ENCODE assay signal across 9 cellular contexts in genomic region chr1:59696421-59697115, GRCh38.
DNase-seq lines count a peak whose midpoint lies in the region; ATAC-seq and TF ChIP-seq lines count a peak whose summit lies in the region.
"Had no signal": no experiment of that assay in that cellular context is flagged by ENCODE, and none has a peak within 500 bp of the region (broad histone marks: within the 10 kb centered on the region; RNA-seq: fewer than 3 reads in every experiment).

No MANE protein-coding gene starts in this region.

- no peaks in the 10 kb centered on the region for H3K27me3 ChIP-seq in gastrocnemius medialis

- CTCF ChIA-PET in activated B cell treated with CpG ODN at 0.5 μM for 24 hours (lab: Charles Lee) (interaction anchor here (3.3 to 6.0 kb wide), 3 partner anchors 914 to 955 kb away, joined by 12 to 97 read pairs (median 36); partner anchors contain the start of gene JUN), HEK293T (lab: Yijun Ruan, JAX) (no interaction called here)

- H3K9me3 ChIP-seq in gastrocnemius medialis = no peaks in the 10 kb centered on the region

- no peaks in the 10 kb centered on the region for H3K27me3 Mint-ChIP-seq in T-helper 2 cell treated with Interferon-gamma antibody and Interleukin-4, amounts not matched to agents 5 μg/mL and 100 μg/mL, for 36 hours (ENCODE audit: low read depth)
- no peaks in the 10 kb centered on the region for H3K27me3 Mint-ChIP-seq in activated B cell treated with CpG ODN at 0.5 μM for 24 hours

- H3K4me1 ChIP-seq in gastrocnemius medialis = peaks cover 42 to 49% of the 10 kb centered on the region in 2 donors

- TF ChIP-seq POLR2A in gastrocnemius medialis (IDR thresholded peaks at IDR 0.05) = no peak

- peak overlapping the region in 1 of 4 donors; percentile 26 for H3K4me3 ChIP-seq in gastrocnemius medialis

- peaks cover 28% of the 10 kb centered on the region for H3K4me1 Mint-ChIP-seq in T-helper 2 cell treated with Interferon-gamma antibody and Interleukin-4, amounts not matched to agents 5 μg/mL and 100 μg/mL, for 36 hours (ENCODE audit: low read depth)
- peaks cover 44% of the 10 kb centered on the region for H3K4me1 Mint-ChIP-seq in activated B cell treated with CpG ODN at 0.5 μM for 24 hours

- H3K9me3 Mint-ChIP-seq in T-helper 2 cell treated with Interferon-gamma antibody and Interleukin-4, amounts not matched to agents 5 μg/mL and 100 μg/mL, for 36 hours = peaks cover 3% of the 10 kb centered on the region
- H3K9me3 Mint-ChIP-seq in activated B cell treated with CpG ODN at 0.5 μM for 24 hours = no peaks in the 10 kb centered on the region

- peaks cover 6% of the 10 kb centered on the region for H3K36me3 Mint-ChIP-seq in T-helper 2 cell treated with Interferon-gamma antibody and Interleukin-4, amounts not matched to agents 5 μg/mL and 100 μg/mL, for 36 hours (ENCODE audit: low read depth)
- H3K36me3 Mint-ChIP-seq in activated B cell treated with CpG ODN at 0.5 μM for 24 hours (ENCODE audit: low read depth) = no peaks in the 10 kb centered on the region

- no peak for DNase-seq in T-helper 2 cell treated with Interferon-gamma antibody and Interleukin-4, amounts not matched to agents 5 μg/mL and 100 μg/mL, for 36 hours (ENCODE audit: low spot score)
- DNase-seq in T-helper 2 cell = no peak
- DNase-seq in activated B cell treated with CpG ODN at 0.5 μM for 24 hours = no peak
- DNase-seq in gastrocnemius medialis = no peak
- no peak for DNase-seq in dedifferentiated amniotic fluid mesenchymal stem cell (ENCODE audit: extremely low spot score)
- DNase-seq in HEK293T (ENCODE audit: extremely low spot score) = no peak
- no peak for DNase-seq in SHP77 (lab: John Stamatoyannopoulos, UW)
- DNase-seq: 8988T had no signal

- POLR2A ChIA-PET in activated B cell treated with CpG ODN at 0.5 μM for 24 hours (lab: Charles Lee) (interaction anchor here (0.7 to 2.4 kb wide), 8 partner anchors 404 to 923 kb away, joined by 3 to 15 read pairs (median 4); partner anchors contain the start of gene JUN), HEK293T (lab: Yijun Ruan, JAX) (no interaction called here)

- in situ Hi-C loops in gastrocnemius medialis (cut with MboI; ENCODE audit: low sequenced_read_pairs in 4 of 4) = loop anchor here (10.0 to 25.0 kb wide), 5 partner anchors 184 to 912 kb away; partner anchors contain the start of genes FGGY (in 2 of the 4) and JUN (in 2 of the 4)

- H3K4me3 Mint-ChIP-seq in T-helper 2 cell treated with Interferon-gamma antibody and Interleukin-4, amounts not matched to agents 5 μg/mL and 100 μg/mL, for 36 hours = peak overlapping the region; percentile 74
- peak overlapping the region; percentile 68 for H3K4me3 Mint-ChIP-seq in activated B cell treated with CpG ODN at 0.5 μM for 24 hours

- TF ChIP-seq CTCF in activated B cell treated with CpG ODN at 0.5 μM for 24 hours (IDR thresholded peaks at IDR 0.05) (no peak), gastrocnemius medialis (IDR thresholded peaks at IDR 0.05 in 4 of 5, conservative IDR thresholded peaks at IDR 0.05 in 1 of 5) (no peak)

- H3K27ac ChIP-seq in gastrocnemius medialis = peak overlapping the region; percentile 71 to 77 (median 74)

- intact Hi-C loops in activated B cell treated with CpG ODN at 0.5 μM for 24 hours (cut with micrococcal nuclease) (loop anchor here (1.0 to 10.0 kb wide), 8 partner anchors 136 to 1039 kb away; partner anchors contain the start of gene JUN), gastrocnemius medialis (cut with DNase I; ENCODE audit: low total_unique reads) (loop anchor here (5.0 kb wide), 2 partner anchors 264 to 794 kb away; no protein-coding TSS in a partner anchor)

- ATAC-seq in HG03432 (IDR thresholded peaks at IDR 0.05; ENCODE audit: unreplicated experiment) = peak; percentile 49
- peak; percentile 55 for ATAC-seq in activated B cell treated with CpG ODN at 0.5 μM for 24 hours (ENCODE audit: low read depth)
- no peak for ATAC-seq in gastrocnemius medialis

- H3K36me3 ChIP-seq in gastrocnemius medialis = no peaks in the 10 kb centered on the region

- H3K27ac Mint-ChIP-seq in T-helper 2 cell treated with Interferon-gamma antibody and Interleukin-4, amounts not matched to agents 5 μg/mL and 100 μg/mL, for 36 hours = peak overlapping the region; percentile 87
- H3K27ac Mint-ChIP-seq in activated B cell treated with CpG ODN at 0.5 μM for 24 hours = peak overlapping the region; percentile 60

TF ChIP-seq in HEK293T, 16 proteins besides CTCF, POLR2A, EP300 and RAD21:
- TF ChIP-seq HDGF (IDR thresholded peaks at IDR 0.05; ENCODE audit: borderline replicate concordance) (no peak), SUZ12 (IDR thresholded peaks at IDR 0.05) (no peak), NFRKB (IDR thresholded peaks at IDR 0.05) (no peak), FOXK2 (IDR thresholded peaks at IDR 0.05) (no peak), TARDBP (IDR thresholded peaks at IDR 0.05) (no peak), FOXA1 (IDR thresholded peaks at IDR 0.05) (no peak), SP1 (IDR thresholded peaks at IDR 0.05) (no peak), ZNF384 (IDR thresholded peaks at IDR 0.05) (no peak), CTBP1 (IDR thresholded peaks at IDR 0.05; ENCODE audit: borderline replicate concordance) (no peak), L3MBTL2 (conservative IDR thresholded peaks at IDR 0.05) (no peak), ARNT (IDR thresholded peaks at IDR 0.05) (no peak), ELF4 (IDR thresholded peaks at IDR 0.05) (no peak), LEF1 (IDR thresholded peaks at IDR 0.05; ENCODE audit: borderline replicate concordance) (no peak), FOXM1 (IDR thresholded peaks at IDR 0.05; ENCODE audit: borderline replicate concordance) (no peak), BHLHE40 (IDR thresholded peaks at IDR 0.05; ENCODE audit: borderline replicate concordance) (no peak)
- TF ChIP-seq, protein P1, sequence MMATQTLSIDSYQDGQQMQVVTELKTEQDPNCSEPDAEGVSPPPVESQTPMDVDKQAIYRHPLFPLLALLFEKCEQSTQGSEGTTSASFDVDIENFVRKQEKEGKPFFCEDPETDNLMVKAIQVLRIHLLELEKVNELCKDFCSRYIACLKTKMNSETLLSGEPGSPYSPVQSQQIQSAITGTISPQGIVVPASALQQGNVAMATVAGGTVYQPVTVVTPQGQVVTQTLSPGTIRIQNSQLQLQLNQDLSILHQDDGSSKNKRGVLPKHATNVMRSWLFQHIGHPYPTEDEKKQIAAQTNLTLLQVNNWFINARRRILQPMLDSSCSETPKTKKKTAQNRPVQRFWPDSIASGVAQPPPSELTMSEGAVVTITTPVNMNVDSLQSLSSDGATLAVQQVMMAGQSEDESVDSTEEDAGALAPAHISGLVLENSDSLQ (IDR thresholded peaks at IDR 0.05) = no peak

Comparison
In these comparisons a context has a peak if more than half of its experiments do, and no peak if none do; other contexts are left out.
1. ATAC-seq: peak in HG03432 (single experiment) and activated B cell treated with CpG ODN at 0.5 μM for 24 hours (single experiment); none in gastrocnemius medialis (0 of 2).